Comparison of ENCODE assay signal across 22 cellular contexts in genomic region chr6:9659848-9660247, GRCh38.
A peak's percentile ranks its signal among the peaks of the same experiment; 100 is the strongest.
DNase-seq lines count a peak whose midpoint lies in the region; ATAC-seq and TF ChIP-seq lines count a peak whose summit lies in the region.
"Had no signal": no experiment of that assay in that cellular context is flagged by ENCODE, and none has a peak within 500 bp of the region (broad histone marks: within the 10 kb centered on the region; RNA-seq: fewer than 3 reads in every experiment).

No MANE protein-coding gene starts in this region.

- H3K36me3 Mint-ChIP-seq in activated CD4-positive, alpha-beta memory T cell treated with anti-CD3 and anti-CD28 coated beads, Interleukin-2, amount 10 ng/mL, durations not matched to agents 7 days and 5 days (ENCODE audit: low read depth), result no peaks in the 10 kb centered on the region
- H3K36me3 Mint-ChIP-seq: CD4-positive, CD25-positive, alpha-beta regulatory T cell; T-cell had no signal

- peak; percentile 66 for ATAC-seq in left ventricle myocardium superior
- ATAC-seq in left cardiac atrium, result no peak
- no peak for ATAC-seq in upper lobe of right lung
- ATAC-seq: PC-3, Right ventricle myocardium inferior, T-cell had no signal

- no peak overlapping the region for H3K27ac ChIP-seq in upper lobe of right lung
- H3K27ac ChIP-seq: KMS-11, SJCRH30 had no signal

- POLR2A ChIA-PET in activated CD4-positive, alpha-beta memory T cell treated with anti-CD3 and anti-CD28 coated beads, Interleukin-2, amount 10 ng/mL, durations not matched to agents 7 days and 5 days (lab: Charles Lee), result no interaction called here

- H3K9me3 Mint-ChIP-seq in activated CD4-positive, alpha-beta memory T cell treated with anti-CD3 and anti-CD28 coated beads, Interleukin-2, amount 10 ng/mL, durations not matched to agents 7 days and 5 days, result peaks cover 12% of the 10 kb centered on the region

- intact Hi-C loops in left ventricle myocardium superior (cut with micrococcal nuclease) (no loop called here), left cardiac atrium (cut with DNase I) (no loop called here), upper lobe of right lung (cut with DNase I) (no loop called here)

- DNase-seq in left ventricle myocardium superior, result peak; percentile 20
- no peak for DNase-seq in left cardiac atrium
- DNase-seq in MV-4-11 (lab: John Stamatoyannopoulos, UW), result peak; percentile 49
- peak; percentile 2 for DNase-seq in cerebellum (ENCODE audit: low spot score)
- no peak for DNase-seq in activated CD4-positive, alpha-beta memory T cell treated with anti-CD3 and anti-CD28 coated beads, Interleukin-2, amount 10 ng/mL, durations not matched to agents 7 days and 5 days
- DNase-seq in stimulated activated CD4-positive, alpha-beta T cell treated with anti-CD3 and anti-CD28 coated beads, Interleukin-15, amount 100 ng/mL, for 24 hours, result no peak
- no peak for DNase-seq in upper lobe of right lung
- DNase-seq: CD4-positive, CD25-positive, alpha-beta regulatory T cell; EL; GDM1; H7; MM.1S; NCI-H1092; NCI-H1417 treated with DMSO at 0.1 percent for 48 hours; NCI-H187 treated with DMSO at 0.1 percent for 48 hours; NCI-H524; NCI-H748 treated with DMSO at 0.1 percent for 48 hours; PC-3; SJCRH30; T-cell had no signal

- H3K27me3 ChIP-seq in upper lobe of right lung, result no peaks in the 10 kb centered on the region
- H3K27me3 ChIP-seq: SJCRH30 had no signal

- no peaks in the 10 kb centered on the region for H3K4me1 Mint-ChIP-seq in activated CD4-positive, alpha-beta memory T cell treated with anti-CD3 and anti-CD28 coated beads, Interleukin-2, amount 10 ng/mL, durations not matched to agents 7 days and 5 days
- H3K4me1 Mint-ChIP-seq: CD4-positive, CD25-positive, alpha-beta regulatory T cell; T-cell had no signal

- CTCF ChIA-PET in activated CD4-positive, alpha-beta memory T cell treated with anti-CD3 and anti-CD28 coated beads, Interleukin-2, amount 10 ng/mL, durations not matched to agents 7 days and 5 days (lab: Charles Lee), result no interaction called here

- no peaks in the 10 kb centered on the region for H3K36me3 ChIP-seq in upper lobe of right lung
- H3K36me3 ChIP-seq: SJCRH30 had no signal

- no peak overlapping the region for H3K4me3 Mint-ChIP-seq in activated CD4-positive, alpha-beta memory T cell treated with anti-CD3 and anti-CD28 coated beads, Interleukin-2, amount 10 ng/mL, durations not matched to agents 7 days and 5 days
- H3K4me3 Mint-ChIP-seq: CD4-positive, CD25-positive, alpha-beta regulatory T cell; T-cell had no signal

- H3K4me3 ChIP-seq in upper lobe of right lung, result no peak overlapping the region
- H3K4me3 ChIP-seq: SJCRH30 had no signal

- no peak for TF ChIP-seq CTCF in upper lobe of right lung (IDR thresholded peaks at IDR 0.05)

- H3K4me1 ChIP-seq in upper lobe of right lung, result no peaks in the 10 kb centered on the region
- H3K4me1 ChIP-seq: SJCRH30 had no signal

- no peak overlapping the region for H3K27ac Mint-ChIP-seq in activated CD4-positive, alpha-beta memory T cell treated with anti-CD3 and anti-CD28 coated beads, Interleukin-2, amount 10 ng/mL, durations not matched to agents 7 days and 5 days
- H3K27ac Mint-ChIP-seq: CD4-positive, CD25-positive, alpha-beta regulatory T cell; T-cell had no signal

- H3K27me3 Mint-ChIP-seq in activated CD4-positive, alpha-beta memory T cell treated with anti-CD3 and anti-CD28 coated beads, Interleukin-2, amount 10 ng/mL, durations not matched to agents 7 days and 5 days, result no peaks in the 10 kb centered on the region
- H3K27me3 Mint-ChIP-seq: CD4-positive, CD25-positive, alpha-beta regulatory T cell; T-cell had no signal

- H3K9me3 ChIP-seq in upper lobe of right lung, result no peaks in the 10 kb centered on the region
- H3K9me3 ChIP-seq: SJCRH30 had no signal

Comparison
In these comparisons a context has a peak if more than half of its experiments do, and no peak if none do; other contexts are left out.
1. DNase-seq: peak in left ventricle myocardium superior (single experiment), MV-4-11 (single experiment) and cerebellum (single experiment); none in left cardiac atrium (single experiment), activated CD4-positive, alpha-beta memory T cell treated with anti-CD3 and anti-CD28 coated beads, Interleukin-2, amount 10 ng/mL, durations not matched to agents 7 days and 5 days (single experiment), stimulated activated CD4-positive, alpha-beta T cell treated with anti-CD3 and anti-CD28 coated beads, Interleukin-15, amount 100 ng/mL, for 24 hours (single experiment) and upper lobe of right lung (single experiment).